In the genomic region with DNA sequence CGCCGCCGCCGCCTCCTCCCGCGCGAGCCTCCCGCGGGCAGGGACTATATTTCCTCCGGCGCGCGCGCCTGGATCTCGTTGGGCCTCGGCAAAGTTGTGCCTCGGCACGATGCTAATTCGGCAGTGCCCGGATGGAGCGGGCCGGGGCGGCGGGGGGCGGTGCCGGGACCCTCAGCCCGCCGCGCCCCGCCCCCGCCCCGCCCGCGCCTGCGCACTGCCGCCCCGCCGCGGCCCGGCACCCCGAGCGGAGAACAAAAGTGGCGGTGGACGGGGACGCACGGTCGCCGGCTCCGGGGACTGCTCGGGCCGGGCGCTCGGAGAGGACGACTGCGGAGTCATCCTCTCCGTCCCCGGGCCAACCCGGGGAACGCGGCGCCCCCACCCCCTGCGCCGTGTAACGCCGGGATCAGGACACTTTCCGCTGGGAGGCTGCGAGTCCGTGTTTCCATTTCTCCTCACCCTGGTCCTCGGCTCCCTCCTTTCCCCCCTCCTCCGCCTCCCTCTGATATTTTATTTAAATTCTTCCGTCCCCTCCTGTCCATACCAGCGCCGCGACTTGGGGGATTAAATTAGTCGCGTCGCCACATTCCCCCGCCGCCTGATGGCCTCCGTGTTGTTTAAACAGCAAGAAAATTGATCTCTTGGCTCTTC, we compare ENCODE assay signal across 8 cellular contexts. TPM values are rescaled to one million over a fixed set of nuclear protein-coding genes. Genes with fewer than 3 reads are reported as not detected.
DNase-seq lines count a peak whose midpoint lies in the region; ATAC-seq and TF ChIP-seq lines count a peak whose summit lies in the region.

A gene (minus strand): TSS at position 125 of the 651 bp plus-strand sequence. CDS start 456 bp downstream, outside the sequence.

- H3K4me3 Mint-ChIP-seq in activated CD8-positive, alpha-beta T cell treated with anti-CD3 and anti-CD28 coated beads, Interleukin-2, amount 10 ng/mL, durations not matched to agents 7 days and 5 days, result peak within 1 kb of the TSS; percentile 75

- peak; percentile 61 for ATAC-seq in activated CD8-positive, alpha-beta T cell treated with anti-CD3 and anti-CD28 coated beads, Interleukin-2, amount 10 ng/mL, durations not matched to agents 7 days and 5 days
- ATAC-seq in HG03354 (IDR thresholded peaks at IDR 0.05; ENCODE audit: poor library complexity, severe bottlenecking, unreplicated experiment) (no peak), HG03571 (IDR thresholded peaks at IDR 0.05; ENCODE audit: unreplicated experiment) (no peak)

- peak within 1 kb of the TSS; percentile 88 for H2AFZ ChIP-seq in neuron (ENCODE audit: low read depth, low read length)

- H3K4me3 ChIP-seq in fibroblast of pulmonary artery (replicated peaks; ENCODE audit: low read depth, low read length) (peak within 1 kb of the TSS; percentile 54), neuron (ENCODE audit: low read length) (peak within 1 kb of the TSS; percentile 95)

- no peaks in the 10 kb centered on the region for H3K9me3 ChIP-seq in neuron (ENCODE audit: low read length)

- H3K27me3 ChIP-seq in neuron (ENCODE audit: insufficient read depth, low read length), result no peaks in the 10 kb centered on the region

- H3K4me1 Mint-ChIP-seq in activated CD8-positive, alpha-beta T cell treated with anti-CD3 and anti-CD28 coated beads, Interleukin-2, amount 10 ng/mL, durations not matched to agents 7 days and 5 days (ENCODE audit: low read depth), result peaks cover 11% of the 10 kb centered on the region

- H3K27ac Mint-ChIP-seq in activated CD8-positive, alpha-beta T cell treated with anti-CD3 and anti-CD28 coated beads, Interleukin-2, amount 10 ng/mL, durations not matched to agents 7 days and 5 days, result peak within 1 kb of the TSS; percentile 22

- no peak for TF ChIP-seq CTCF in fibroblast of pulmonary artery (IDR thresholded peaks at IDR 0.05; ENCODE audit: low read length, missing control alignments)

- peaks cover 53% of the 10 kb centered on the region for H3K27me3 Mint-ChIP-seq in activated CD8-positive, alpha-beta T cell treated with anti-CD3 and anti-CD28 coated beads, Interleukin-2, amount 10 ng/mL, durations not matched to agents 7 days and 5 days (ENCODE audit: low read depth)

- POLR2A ChIA-PET in activated CD8-positive, alpha-beta T cell treated with anti-CD3 and anti-CD28 coated beads, Interleukin-2, amount 10 ng/mL, durations not matched to agents 7 days and 5 days (lab: Charles Lee), result no interaction called here

- CTCF ChIA-PET in activated CD8-positive, alpha-beta T cell treated with anti-CD3 and anti-CD28 coated beads, Interleukin-2, amount 10 ng/mL, durations not matched to agents 7 days and 5 days (lab: Charles Lee), result no interaction called here

- H3K36me3 Mint-ChIP-seq in activated CD8-positive, alpha-beta T cell treated with anti-CD3 and anti-CD28 coated beads, Interleukin-2, amount 10 ng/mL, durations not matched to agents 7 days and 5 days (ENCODE audit: low read depth), result no peaks in the 10 kb centered on the region

- peaks cover 15% of the 10 kb centered on the region for H3K4me1 ChIP-seq in neuron (ENCODE audit: insufficient read depth, low read length)

- DNase-seq in DMS114 treated with DMSO at 0.1 percent for 48 hours (lab: John Stamatoyannopoulos, UW; ENCODE audit: unreplicated experiment) (peak; percentile 66), NCI-H1105 treated with DMSO at 0.1 percent for 48 hours (lab: John Stamatoyannopoulos, UW) (peak; percentile 67), fibroblast of pulmonary artery (ENCODE audit: low read depth) (peak; percentile 23), NOMO-1 (lab: John Stamatoyannopoulos, UW; ENCODE audit: unreplicated experiment in 2 of 2) (no peak)
- DNase-seq in activated CD8-positive, alpha-beta T cell treated with anti-CD3 and anti-CD28 coated beads, Interleukin-2, amount 10 ng/mL, durations not matched to agents 7 days and 5 days, result peak; percentile 43

- no peaks in the 10 kb centered on the region for H3K36me3 ChIP-seq in neuron (ENCODE audit: insufficient read depth, low read length)

- no peaks in the 10 kb centered on the region for H3K9me3 Mint-ChIP-seq in activated CD8-positive, alpha-beta T cell treated with anti-CD3 and anti-CD28 coated beads, Interleukin-2, amount 10 ng/mL, durations not matched to agents 7 days and 5 days (ENCODE audit: insufficient read depth)

RNA-seq across cellular contexts. Expression of the gene that starts here (rescaled TPM):
- total RNA-seq in activated CD8-positive, alpha-beta T cell treated with anti-CD3 and anti-CD28 coated beads, Interleukin-2, amount 10 ng/mL, durations not matched to agents 7 days and 5 days, result under 1 TPM in 1 of 2 experiments, not detected in 1; 0.68 TPM

Comparison
In these comparisons a context has a peak if more than half of its experiments do, and no peak if none do; other contexts are left out.
1. Peak in DNase-seq and ATAC-seq in activated CD8-positive, alpha-beta T cell treated with anti-CD3 and anti-CD28 coated beads, Interleukin-2, amount 10 ng/mL, durations not matched to agents 7 days and 5 days; RNA of the gene not detected or under 1 TPM.
2. DNase-seq: peak in DMS114 treated with DMSO at 0.1 percent for 48 hours (single experiment), NCI-H1105 treated with DMSO at 0.1 percent for 48 hours (single experiment) and fibroblast of pulmonary artery (single experiment); none in NOMO-1 (0 of 2).